8 cellular contexts compared by ENCODE assay signal in genomic region chr6:49606696-49607390, GRCh38. TPM values are rescaled to one million over a fixed set of nuclear protein-coding genes. Genes with fewer than 3 reads are reported as not detected.
A peak's percentile ranks its signal among the peaks of the same experiment; 100 is the strongest.
DNase-seq lines count a peak whose midpoint lies in the region; ATAC-seq, FAIRE-seq and TF ChIP-seq lines count a peak whose summit lies in the region.

No MANE protein-coding gene starts in this region.

- no peaks in the 10 kb centered on the region for H3K36me3 ChIP-seq in SJSA1
- no peaks in the 10 kb centered on the region for H3K36me3 ChIP-seq in endothelial cell of umbilical vein (ENCODE audit: control insufficient read depth in 2 of 2, extremely low read depth in 1 of 2, insufficient read depth in 2 of 2, low read length in 2 of 2)
- H3K36me3 ChIP-seq in mucosa of descending colon (ENCODE audit: low read depth): no peaks in the 10 kb centered on the region

- no peaks in the 10 kb centered on the region for H3K27me3 ChIP-seq in SJSA1 (replicated peaks)
- peaks cover 5 to 16% of the 10 kb centered on the region in 2 experiments for H3K27me3 ChIP-seq in endothelial cell of umbilical vein (ENCODE audit: control insufficient read depth in 2 of 2, insufficient read depth in 2 of 2, low read length in 2 of 2)

- H3K79me2 ChIP-seq in endothelial cell of umbilical vein (ENCODE audit: control insufficient read depth, insufficient read depth, low read length): no peaks in the 10 kb centered on the region

- H3K4me3 ChIP-seq in SJSA1 (no peak overlapping the region), endothelial cell of umbilical vein (replicated peaks in 1 of 3; ENCODE audit: insufficient read depth in 1 of 3, low read depth in 1 of 3, low read length in 3 of 3) (no peak overlapping the region), mucosa of descending colon (no peak overlapping the region)

- H3K27ac ChIP-seq in SJSA1 (no peak overlapping the region), endothelial cell of umbilical vein (ENCODE audit: insufficient read depth, low read depth, low read length) (no peak overlapping the region)

- intact Hi-C loops in endothelial cell of umbilical vein (cut with micrococcal nuclease): loop anchor here (1.0 to 5.0 kb wide), 6 partner anchors 37 to 240 kb away; partner anchors contain the start of genes C6orf141, CENPQ and MMUT
- intact Hi-C loops in mucosa of descending colon (cut with DNase I, micrococcal nuclease): loop anchor here in 1 of 2 donors (2.0 kb wide), 1 partner anchor 74 kb away; no protein-coding TSS in a partner anchor

- TF ChIP-seq CTCF in endothelial cell of umbilical vein (IDR thresholded peaks at IDR 0.05; ENCODE audit: extremely low read depth in 1 of 2, insufficient read depth in 1 of 2, low read depth in 1 of 2, low read length in 2 of 2) (peak; percentile 70 to 81), mucosa of descending colon (IDR thresholded peaks at IDR 0.05) (peak; percentile 62)

- POLR2A ChIA-PET in endothelial cell of umbilical vein (lab: Charles Lee): no interaction called here

- no peaks in the 10 kb centered on the region for H4K20me1 ChIP-seq in endothelial cell of umbilical vein (replicated peaks; ENCODE audit: control insufficient read depth, extremely low read depth, insufficient read depth, low read length)

- FAIRE-seq in endothelial cell of umbilical vein (lab: Jason Lieb, UNC): peak; percentile 90

- DNase-seq in CD1c-positive myeloid dendritic cell (ENCODE audit: extremely low spot score) (peak; percentile 79), NCI-H1048 (lab: John Stamatoyannopoulos, UW) (peak; percentile 55), SJSA1 (ENCODE audit: low read depth in 1 of 2, low spot score in 2 of 2) (peak; percentile 36 to 43), endothelial cell of umbilical vein (ENCODE audit: low read depth, low spot score) (peak; percentile 79), mucosa of descending colon (peak in 1 of 3 donors; percentile 47), occipital lobe (lab: John Stamatoyannopoulos, UW) (no peak)

- CTCF ChIA-PET in endothelial cell of umbilical vein (lab: Charles Lee): interaction anchor here (0.6 to 9.3 kb wide), 23 partner anchors 11 to 1819 kb away, joined by 3 to 341 read pairs (median 7); partner anchors contain the start of gene C6orf141

- ATAC-seq in GM18508 (IDR thresholded peaks at IDR 0.05; ENCODE audit: insufficient read depth, unreplicated experiment) (peak; percentile 92), HG02870 (IDR thresholded peaks at IDR 0.05; ENCODE audit: unreplicated experiment) (peak; percentile 96), mucosa of descending colon (peak; percentile 90)

- H2AFZ ChIP-seq in endothelial cell of umbilical vein (ENCODE audit: low read depth, low read length): peak overlapping the region; percentile 42

- H3K4me2 ChIP-seq in endothelial cell of umbilical vein (ENCODE audit: insufficient read depth, low read length): peak overlapping the region; percentile 55

- TF ChIP-seq POLR2A in endothelial cell of umbilical vein (IDR thresholded peaks at IDR 0.05; ENCODE audit: low read depth, low read length): no peak

- no peaks in the 10 kb centered on the region for H3K9me1 ChIP-seq in endothelial cell of umbilical vein (replicated peaks; ENCODE audit: control insufficient read depth, extremely low read depth, insufficient read depth, low read length)

- H3K9ac ChIP-seq in endothelial cell of umbilical vein (replicated peaks; ENCODE audit: extremely low read depth, insufficient read depth, low read length): no peak overlapping the region

- H3K9me3 ChIP-seq in SJSA1 (replicated peaks) (no peaks in the 10 kb centered on the region), endothelial cell of umbilical vein (replicated peaks; ENCODE audit: control insufficient read depth, insufficient read depth, low read length) (no peaks in the 10 kb centered on the region), mucosa of descending colon (no peaks in the 10 kb centered on the region)

- dilution Hi-C loops in endothelial cell of umbilical vein (cut with MboI; ENCODE audit: extremely low pct_ligation_motif_present, low sequenced_read_pairs): no loop called here

- H3K4me1 ChIP-seq in SJSA1 (replicated peaks): no peaks in the 10 kb centered on the region
- H3K4me1 ChIP-seq in endothelial cell of umbilical vein (ENCODE audit: control insufficient read depth, extremely low read depth, insufficient read depth, low read length): peaks cover 3% of the 10 kb centered on the region
- H3K4me1 ChIP-seq in mucosa of descending colon (ENCODE audit: low read depth): no peaks in the 10 kb centered on the region

- no TSS peak for BruUV-seq in endothelial cell of umbilical vein (replicated peaks; lab: Mats Ljungman, UMichigan)

TF ChIP-seq in endothelial cell of umbilical vein, 7 proteins besides CTCF, POLR2A, EP300 and RAD21:
- no peak for TF ChIP-seq JUN (IDR thresholded peaks at IDR 0.05; ENCODE audit: borderline replicate concordance, insufficient read depth, insufficient read length, low read depth)
- no peak for TF ChIP-seq GATA2 (IDR thresholded peaks at IDR 0.05; ENCODE audit: insufficient read depth, insufficient read length, low read depth, low read length)
- no peak for TF ChIP-seq EZH2 (IDR thresholded peaks at IDR 0.05; ENCODE audit: borderline replicate concordance, low read depth, low read length, severe bottlenecking)
- no peak for TF ChIP-seq MAX (IDR thresholded peaks at IDR 0.05; ENCODE audit: insufficient read depth, insufficient read length)
- TF ChIP-seq MYC (IDR thresholded peaks at IDR 0.05; ENCODE audit: low read depth, low read length): no peak
- no peak for TF ChIP-seq POLR2AphosphoS5 (IDR thresholded peaks at IDR 0.05; ENCODE audit: insufficient read depth, low read depth, low read length)
TF ChIP-seq in endothelial cell of umbilical vein: peak in this region for 0.

RNA-seq across cellular contexts. Expression of gene RHAG, which starts 29.8 kb away (rescaled TPM):
- total RNA-seq in SJSA1 (2014; rRNA removed; shearing (Covaris generic)): not detected in 2 replicates
- total RNA-seq in endothelial cell of umbilical vein (not detected in 2 replicates), mucosa of descending colon (not detected), occipital lobe (not detected)
- polyA plus RNA-seq in endothelial cell of umbilical vein: not detected in 2 replicates
- not detected in 2 replicates for polyA plus RNA-seq in endothelial cell of umbilical vein (2011; cell fraction: cytosol; rRNA removed)
- not detected in 2 replicates for polyA plus RNA-seq in endothelial cell of umbilical vein (2011; cell fraction: nucleus; rRNA removed)
- not detected in 2 replicates for polyA plus RNA-seq in endothelial cell of umbilical vein (2012)
- 6.0 and 10.1 TPM in 2 replicates for polyA minus RNA-seq in endothelial cell of umbilical vein
- 1.1 TPM for polyA minus RNA-seq in endothelial cell of umbilical vein (2011; cell fraction: cytosol; rRNA and poly(A)+ RNA removed)
- not detected in 2 replicates for polyA minus RNA-seq in endothelial cell of umbilical vein (2011; cell fraction: nucleus; rRNA and poly(A)+ RNA removed)

RNA-seq across cellular contexts. Expression of gene C6orf141, which starts 56.4 kb away (rescaled TPM):
- total RNA-seq in SJSA1 (2014; rRNA removed; shearing (Covaris generic)): not detected in 2 replicates
- total RNA-seq in endothelial cell of umbilical vein (13.7 and 15.5 TPM in 2 replicates), mucosa of descending colon (10 to 100 TPM in 1 of 3 donors, 1 to 10 TPM in 2; 4.1 to 10.6 (median 5.4) TPM), occipital lobe (1.2 TPM)
- 4.1 and 5.7 TPM in 2 replicates for polyA plus RNA-seq in endothelial cell of umbilical vein
- 2.6 and 4.9 TPM in 2 replicates for polyA plus RNA-seq in endothelial cell of umbilical vein (2011; cell fraction: cytosol; rRNA removed)
- 30.8 and 40.7 TPM in 2 replicates for polyA plus RNA-seq in endothelial cell of umbilical vein (2011; cell fraction: nucleus; rRNA removed)
- polyA plus RNA-seq in endothelial cell of umbilical vein (2012): 13.3 and 14.2 TPM in 2 replicates
- 1.9 and 4.3 TPM in 2 replicates for polyA minus RNA-seq in endothelial cell of umbilical vein
- not detected for polyA minus RNA-seq in endothelial cell of umbilical vein (2011; cell fraction: cytosol; rRNA and poly(A)+ RNA removed)
- polyA minus RNA-seq in endothelial cell of umbilical vein (2011; cell fraction: nucleus; rRNA and poly(A)+ RNA removed): 8.2 and 8.5 TPM in 2 replicates
